In genomic region chr11:113553905-113554304, GRCh38 we compare ENCODE assay signal across 15 cellular contexts.
DNase-seq lines count a peak whose midpoint lies in the region; ATAC-seq, FAIRE-seq and TF ChIP-seq lines count a peak whose summit lies in the region.
"Had no signal": no experiment of that assay in that cellular context is flagged by ENCODE, and none has a peak within 500 bp of the region (broad histone marks: within the 10 kb centered on the region; RNA-seq: fewer than 3 reads in every experiment).

No MANE protein-coding gene starts in this region.

- H3K9me3 Mint-ChIP-seq in astrocyte (ENCODE audit: unreplicated experiment): no peaks in the 10 kb centered on the region
- H3K9me3 Mint-ChIP-seq in osteocyte (ENCODE audit: unreplicated experiment): no peaks in the 10 kb centered on the region
- H3K9me3 Mint-ChIP-seq: activated T-cell treated with anti-CD3 and anti-CD28 coated beads, Interleukin-2, amount 50 U/mL, for 4 hours had no signal

- no peak overlapping the region for H2AFZ ChIP-seq in astrocyte (ENCODE audit: low read depth, low read length)

- H4K20me1 ChIP-seq in astrocyte (ENCODE audit: insufficient read depth, low read length): no peaks in the 10 kb centered on the region

- no peak overlapping the region for H3K4me3 ChIP-seq in astrocyte (ENCODE audit: insufficient read depth, low read depth, low read length)
- H3K4me3 ChIP-seq: ascending aorta, thyroid gland had no signal

- no peak overlapping the region for H3K4me2 ChIP-seq in astrocyte (ENCODE audit: low read length)

- no peak for FAIRE-seq in astrocyte (lab: Jason Lieb, UNC)

- DNase-seq in HT1080 (ENCODE audit: low read depth): peak; percentile 64
- peak; percentile 53 for DNase-seq in NCI-H1694 (lab: John Stamatoyannopoulos, UW)
- no peak for DNase-seq in astrocyte (ENCODE audit: low read depth)
- DNase-seq in osteocyte (ENCODE audit: extremely low spot score, unreplicated experiment): no peak
- DNase-seq in activated naive CD4-positive, alpha-beta T cell treated with Interleukin-2 at 50 U/mL for 16 hours: no peak
- no peak for DNase-seq in kidney glomerular epithelial cell (lab: John Stamatoyannopoulos, UW)
- DNase-seq: activated T-cell treated with anti-CD3 and anti-CD28 coated beads, Interleukin-2, amount 50 U/mL, for 4 hours; effector CD4-positive, alpha-beta T cell; left cardiac atrium; MV-4-11; NCI-H774; stimulated activated CD4-positive, alpha-beta T cell treated with anti-CD3 and anti-CD28 coated beads, Interleukin-12 subunit alpha, Interleukin-12 subunit beta, amount 100 ng/mL, for 4 hours; thyroid gland had no signal

- no peaks in the 10 kb centered on the region for H3K9me3 ChIP-seq in astrocyte (ENCODE audit: insufficient read depth, low read depth, low read length)
- H3K9me3 ChIP-seq: ascending aorta, thyroid gland had no signal

- peaks cover 7% of the 10 kb centered on the region for H3K27me3 Mint-ChIP-seq in astrocyte (ENCODE audit: low read depth, unreplicated experiment)
- H3K27me3 Mint-ChIP-seq in osteocyte (ENCODE audit: unreplicated experiment): no peaks in the 10 kb centered on the region

- no peak for ATAC-seq in GM18907 (IDR thresholded peaks at IDR 0.05; ENCODE audit: unreplicated experiment)
- ATAC-seq: activated T-cell treated with anti-CD3 and anti-CD28 coated beads, Interleukin-2, amount 50 U/mL, for 4 hours had no signal

- H3K36me3 Mint-ChIP-seq in astrocyte (ENCODE audit: low read depth, unreplicated experiment) (no peaks in the 10 kb centered on the region), osteocyte (ENCODE audit: unreplicated experiment) (no peaks in the 10 kb centered on the region)

- H3K36me3 ChIP-seq in astrocyte (ENCODE audit: insufficient read depth, low read length): no peaks in the 10 kb centered on the region
- H3K36me3 ChIP-seq: ascending aorta, thyroid gland had no signal

- H3K9ac ChIP-seq in astrocyte (ENCODE audit: low read length): no peak overlapping the region

- no peaks in the 10 kb centered on the region for H3K79me2 ChIP-seq in astrocyte (ENCODE audit: insufficient read depth, low read length)

- H3K27ac Mint-ChIP-seq in astrocyte (ENCODE audit: unreplicated experiment) (peak overlapping the region; percentile 66), osteocyte (ENCODE audit: unreplicated experiment) (peak overlapping the region; percentile 67)

- H3K4me1 ChIP-seq in astrocyte (ENCODE audit: insufficient read depth, low read length): peaks cover 22% of the 10 kb centered on the region
- H3K4me1 ChIP-seq: thyroid gland had no signal

- no peak for TF ChIP-seq CTCF in astrocyte (IDR thresholded peaks at IDR 0.05; ENCODE audit: insufficient read depth, low read depth, low read length)
- peak; percentile 32 for TF ChIP-seq CTCF in osteocyte (IDR thresholded peaks at IDR 0.05)

- H3K27me3 ChIP-seq in astrocyte (ENCODE audit: insufficient read depth, low read length): no peaks in the 10 kb centered on the region
- H3K27me3 ChIP-seq: ascending aorta, thyroid gland had no signal

- H3K4me1 Mint-ChIP-seq in astrocyte (ENCODE audit: low read depth, unreplicated experiment): peaks cover 34% of the 10 kb centered on the region
- H3K4me1 Mint-ChIP-seq in osteocyte (ENCODE audit: unreplicated experiment): peaks cover 50% of the 10 kb centered on the region

- no peak overlapping the region for H3K4me3 Mint-ChIP-seq in astrocyte (ENCODE audit: unreplicated experiment)
- no peak overlapping the region for H3K4me3 Mint-ChIP-seq in osteocyte (ENCODE audit: unreplicated experiment)
- H3K4me3 Mint-ChIP-seq: activated T-cell treated with anti-CD3 and anti-CD28 coated beads, Interleukin-2, amount 50 U/mL, for 4 hours had no signal

- H3K27ac ChIP-seq in astrocyte (ENCODE audit: low read depth, low read length): peak overlapping the region; percentile 1
- H3K27ac ChIP-seq: ascending aorta, thyroid gland had no signal

Comparison
In these comparisons a context has a peak if more than half of its experiments do, and no peak if none do; other contexts are left out.
1. DNase-seq: peak in HT1080 (single experiment) and NCI-H1694 (single experiment); none in astrocyte (single experiment), osteocyte (single experiment), activated naive CD4-positive, alpha-beta T cell treated with Interleukin-2 at 50 U/mL for 16 hours (single experiment) and kidney glomerular epithelial cell (single experiment).